1 cellular context compared by ENCODE assay signal in genomic region chr18:37264956-37265355, GRCh38.
TF ChIP-seq lines count a peak whose summit lies in the region.

No MANE protein-coding gene starts in this region.

TF ChIP-seq in HepG2, 621 proteins besides CTCF, POLR2A, EP300 and RAD21 (continued from another document):
- TF ChIP-seq E2F1 (CRISPR knock-in tag; IDR thresholded peaks at IDR 0.05), result no peak
